In genomic region chr19:4396949-4397783, GRCh38 we compare ENCODE assay signal across 9 cellular contexts. TPM values are rescaled to one million over a fixed set of nuclear protein-coding genes. Genes with fewer than 3 reads are reported as not detected.
DNase-seq lines count a peak whose midpoint lies in the region; ATAC-seq and TF ChIP-seq lines count a peak whose summit lies in the region.
"Had no signal": no experiment of that assay in that cellular context is flagged by ENCODE, and none has a peak within 500 bp of the region (broad histone marks: within the 10 kb centered on the region; RNA-seq: fewer than 3 reads in every experiment).

No MANE protein-coding gene starts in this region.

- no peak for DNase-seq in activated T-helper 1 cell treated with anti-CD3 and anti-CD28 coated beads, Interleukin-12 subunit alpha, Interleukin-12 subunit beta, Interleukin-2, Interleukin-4 antibody, amounts not matched to agents 30 ng/mL and 10 ng/mL and 1 ng/mL, durations not matched to agents 14 hours and 24 hours and 36 hours (ENCODE audit: low spot score)
- DNase-seq in right atrium auricular region (ENCODE audit: low spot score) (no peak), spleen (no peak), mucosa of descending colon (no peak), globus pallidus (ENCODE audit: low spot score) (no peak)
- DNase-seq: body of pancreas, DMS53, NCI-H2081 had no signal

- H3K4me1 ChIP-seq in right atrium auricular region, result peaks cover 0 to 76% of the 10 kb centered on the region in 2 donors
- H3K4me1 ChIP-seq in spleen, result peaks cover 28 to 95% (median 85%) of the 10 kb centered on the region in 6 donors
- H3K4me1 ChIP-seq in mucosa of descending colon (ENCODE audit: low read depth), result peaks cover 23% of the 10 kb centered on the region

- H3K4me1 Mint-ChIP-seq in activated T-helper 1 cell treated with anti-CD3 and anti-CD28 coated beads, Interleukin-12 subunit alpha, Interleukin-12 subunit beta, Interleukin-2, Interleukin-4 antibody, amounts not matched to agents 30 ng/mL and 10 ng/mL and 1 ng/mL, durations not matched to agents 14 hours and 24 hours and 36 hours (ENCODE audit: low read depth), result peaks cover 63% of the 10 kb centered on the region

- TF ChIP-seq POLR2A in spleen (IDR thresholded peaks at IDR 0.05), result no peak

- 70 to 86% (median 75%) methylated on average over 14 to 15 of the region's 15 CpGs for WGBS in spleen, 5 donors

- no peak overlapping the region for H3K4me3 ChIP-seq in right atrium auricular region
- H3K4me3 ChIP-seq in spleen, result peak overlapping the region in 1 of 8 donors; percentile 19
- H3K4me3 ChIP-seq in mucosa of descending colon, result no peak overlapping the region
- H3K4me3 ChIP-seq: body of pancreas, prostate gland had no signal

- no peaks in the 10 kb centered on the region for H3K9me3 Mint-ChIP-seq in activated T-helper 1 cell treated with anti-CD3 and anti-CD28 coated beads, Interleukin-12 subunit alpha, Interleukin-12 subunit beta, Interleukin-2, Interleukin-4 antibody, amounts not matched to agents 30 ng/mL and 10 ng/mL and 1 ng/mL, durations not matched to agents 14 hours and 24 hours and 36 hours

- peak overlapping the region; percentile 24 for H3K4me3 Mint-ChIP-seq in activated T-helper 1 cell treated with anti-CD3 and anti-CD28 coated beads, Interleukin-12 subunit alpha, Interleukin-12 subunit beta, Interleukin-2, Interleukin-4 antibody, amounts not matched to agents 30 ng/mL and 10 ng/mL and 1 ng/mL, durations not matched to agents 14 hours and 24 hours and 36 hours

- H3K27me3 ChIP-seq in right atrium auricular region (no peaks in the 10 kb centered on the region), spleen (replicated peaks in 1 of 7) (no peaks in the 10 kb centered on the region)
- H3K27me3 ChIP-seq: body of pancreas had no signal

- intact Hi-C loops in activated T-helper 1 cell treated with anti-CD3 and anti-CD28 coated beads, Interleukin-12 subunit alpha, Interleukin-12 subunit beta, Interleukin-2, Interleukin-4 antibody, amounts not matched to agents 30 ng/mL and 10 ng/mL and 1 ng/mL, durations not matched to agents 14 hours and 24 hours and 36 hours (cut with micrococcal nuclease), result no loop called here
- intact Hi-C loops in spleen (cut with DNase I; ENCODE audit: low total_unique reads), result no loop called here
- intact Hi-C loops in mucosa of descending colon (cut with DNase I, micrococcal nuclease), result no loop called here

- H3K36me3 Mint-ChIP-seq in activated T-helper 1 cell treated with anti-CD3 and anti-CD28 coated beads, Interleukin-12 subunit alpha, Interleukin-12 subunit beta, Interleukin-2, Interleukin-4 antibody, amounts not matched to agents 30 ng/mL and 10 ng/mL and 1 ng/mL, durations not matched to agents 14 hours and 24 hours and 36 hours (ENCODE audit: low read depth), result peaks cover 35% of the 10 kb centered on the region

- H3K27ac ChIP-seq in right atrium auricular region, result peak overlapping the region; percentile 52 to 63
- H3K27ac ChIP-seq in spleen, result peak overlapping the region in 6 of 8 donors; percentile 12 to 93 (median 56)
- H3K27ac ChIP-seq: body of pancreas had no signal

- H3K27ac Mint-ChIP-seq in activated T-helper 1 cell treated with anti-CD3 and anti-CD28 coated beads, Interleukin-12 subunit alpha, Interleukin-12 subunit beta, Interleukin-2, Interleukin-4 antibody, amounts not matched to agents 30 ng/mL and 10 ng/mL and 1 ng/mL, durations not matched to agents 14 hours and 24 hours and 36 hours, result no peak overlapping the region

- H3K9me3 ChIP-seq in right atrium auricular region (no peaks in the 10 kb centered on the region), spleen (no peaks in the 10 kb centered on the region), mucosa of descending colon (no peaks in the 10 kb centered on the region)
- H3K9me3 ChIP-seq: body of pancreas, prostate gland had no signal

- ATAC-seq in mucosa of descending colon, result no peak
- ATAC-seq: body of pancreas had no signal

- peaks cover 3% of the 10 kb centered on the region for H3K27me3 Mint-ChIP-seq in activated T-helper 1 cell treated with anti-CD3 and anti-CD28 coated beads, Interleukin-12 subunit alpha, Interleukin-12 subunit beta, Interleukin-2, Interleukin-4 antibody, amounts not matched to agents 30 ng/mL and 10 ng/mL and 1 ng/mL, durations not matched to agents 14 hours and 24 hours and 36 hours (ENCODE audit: insufficient read depth)

- no peaks in the 10 kb centered on the region for H3K36me3 ChIP-seq in right atrium auricular region
- H3K36me3 ChIP-seq in spleen, result peaks cover 0 to 45% (median 18%) of the 10 kb centered on the region in 6 donors
- H3K36me3 ChIP-seq in mucosa of descending colon (ENCODE audit: low read depth), result no peaks in the 10 kb centered on the region
- H3K36me3 ChIP-seq: prostate gland had no signal

- no peak for TF ChIP-seq CTCF in right atrium auricular region (IDR thresholded peaks at IDR 0.05)
- no peak for TF ChIP-seq CTCF in spleen (IDR thresholded peaks at IDR 0.05 in 8 of 11, conservative IDR thresholded peaks at IDR 0.05 in 3 of 11)
- no peak for TF ChIP-seq CTCF in mucosa of descending colon (IDR thresholded peaks at IDR 0.05)

RNA-seq across cellular contexts. Expression of gene SH3GL1, which starts 3.2 kb away (rescaled TPM):
- 50.3 and 54.2 TPM in 2 replicates for total RNA-seq in activated T-helper 1 cell treated with anti-CD3 and anti-CD28 coated beads, Interleukin-12 subunit alpha, Interleukin-12 subunit beta, Interleukin-2, Interleukin-4 antibody, amounts not matched to agents 30 ng/mL and 10 ng/mL and 1 ng/mL, durations not matched to agents 14 hours and 24 hours and 36 hours
- total RNA-seq in right atrium auricular region (10 to 100 TPM; 17.5 to 31.9 TPM), spleen (10 to 100 TPM; 37.2 to 77.4 (median 66.2) TPM), mucosa of descending colon (10 to 100 TPM; 31.7 to 54.9 (median 47.5) TPM)
- 10 to 100 TPM; 26.1 to 44.0 (median 31.3) TPM for polyA plus RNA-seq in spleen

RNA-seq across cellular contexts. Expression of gene CHAF1A, which starts 5.3 kb away (rescaled TPM):
- total RNA-seq in activated T-helper 1 cell treated with anti-CD3 and anti-CD28 coated beads, Interleukin-12 subunit alpha, Interleukin-12 subunit beta, Interleukin-2, Interleukin-4 antibody, amounts not matched to agents 30 ng/mL and 10 ng/mL and 1 ng/mL, durations not matched to agents 14 hours and 24 hours and 36 hours, result 106 and 107 TPM in 2 replicates
- total RNA-seq in right atrium auricular region (1 to 10 TPM; 2.6 to 5.0 TPM), spleen (10 to 100 TPM in 5 of 7 donors, 1 to 10 TPM in 2; 9.4 to 17.9 (median 10.6) TPM), mucosa of descending colon (10 to 100 TPM; 17.3 to 24.9 (median 18.1) TPM)
- 1 to 10 TPM; 3.8 to 7.4 (median 5.7) TPM for polyA plus RNA-seq in spleen

RNA-seq across cellular contexts. Expression of gene MPND, which starts 53.8 kb away (rescaled TPM):
- 15.7 and 19.3 TPM in 2 replicates for total RNA-seq in activated T-helper 1 cell treated with anti-CD3 and anti-CD28 coated beads, Interleukin-12 subunit alpha, Interleukin-12 subunit beta, Interleukin-2, Interleukin-4 antibody, amounts not matched to agents 30 ng/mL and 10 ng/mL and 1 ng/mL, durations not matched to agents 14 hours and 24 hours and 36 hours
- total RNA-seq in right atrium auricular region (1 to 10 TPM; 6.2 to 7.3 TPM), spleen (10 to 100 TPM in 4 of 7 donors, 1 to 10 TPM in 3; 6.4 to 24.2 (median 13.8) TPM), mucosa of descending colon (10 to 100 TPM; 43.8 to 82.8 (median 49.0) TPM)
- polyA plus RNA-seq in spleen, result 10 to 100 TPM; 17.1 to 24.0 (median 17.9) TPM

RNA-seq across cellular contexts. Expression of gene STAP2, which starts 58.5 kb away (rescaled TPM):
- 12.9 and 15.0 TPM in 2 replicates for total RNA-seq in activated T-helper 1 cell treated with anti-CD3 and anti-CD28 coated beads, Interleukin-12 subunit alpha, Interleukin-12 subunit beta, Interleukin-2, Interleukin-4 antibody, amounts not matched to agents 30 ng/mL and 10 ng/mL and 1 ng/mL, durations not matched to agents 14 hours and 24 hours and 36 hours
- total RNA-seq in right atrium auricular region (10 to 100 TPM in 1 of 2 donors, 1 to 10 TPM in 1; 4.8 to 11.8 TPM), spleen (1 to 10 TPM in 4 of 7 donors, under 1 TPM in 2, not detected in 1; 0.79 to 5.1 (median 1.6) TPM), mucosa of descending colon (100 to 1,000 TPM in 2 of 3 donors, 10 to 100 TPM in 1; 91.4 to 330 (median 183) TPM)
- polyA plus RNA-seq in spleen, result 1 to 10 TPM; 2.1 to 2.9 (median 2.5) TPM
